8 cellular contexts compared by ENCODE assay signal in genomic region chr11:62394825-62395538, GRCh38. TPM values are rescaled to one million over a fixed set of nuclear protein-coding genes. Genes with fewer than 3 reads are reported as not detected.
A peak's percentile ranks its signal among the peaks of the same experiment; 100 is the strongest.
DNase-seq lines count a peak whose midpoint lies in the region; ATAC-seq and TF ChIP-seq lines count a peak whose summit lies in the region.

No MANE protein-coding gene starts in this region.

- H3K27me3 ChIP-seq in MM.1S (replicated peaks; ENCODE audit: insufficient read depth, low read length) (no peaks in the 10 kb centered on the region), RWPE2 (ENCODE audit: insufficient read depth, poor library complexity, severe bottlenecking) (no peaks in the 10 kb centered on the region), adrenal gland (no peaks in the 10 kb centered on the region), neuron (ENCODE audit: insufficient read depth, low read length) (no peaks in the 10 kb centered on the region)

- no peak overlapping the region for H3K9ac ChIP-seq in MM.1S (ENCODE audit: low read length)

- no peak overlapping the region for H2AFZ ChIP-seq in MM.1S (ENCODE audit: low read length)
- peak overlapping the region; percentile 12 for H2AFZ ChIP-seq in neuron (ENCODE audit: low read depth, low read length)

- in situ Hi-C loops in G401 (cut with HindIII; ENCODE audit: low sequenced_read_pairs) = no loop called here

- ATAC-seq in RWPE2 (ENCODE audit: low read depth) (peak; percentile 83), GM21576 (IDR thresholded peaks at IDR 0.05; ENCODE audit: unreplicated experiment) (no peak)

- DNase-seq in G401 (ENCODE audit: low spot score) (peak; percentile 97), MM.1S (peak; percentile 80), RWPE2 (ENCODE audit: low spot score) (peak; percentile 86), adrenal gland (peak; percentile 76 to 93 (median 81)), glomerular visceral epithelial cell (ENCODE audit: extremely low spot score) (peak; percentile 79), NK-92 (lab: John Stamatoyannopoulos, UW; ENCODE audit: unreplicated experiment) (no peak)

- no peak overlapping the region for H3K27ac ChIP-seq in MM.1S (ENCODE audit: low read length)
- peak overlapping the region; percentile 39 for H3K27ac ChIP-seq in RWPE2 (ENCODE audit: poor library complexity, severe bottlenecking)
- H3K27ac ChIP-seq in adrenal gland = peak overlapping the region in 4 of 5 donors; percentile 18 to 82 (median 57)

- H3K4me3 ChIP-seq in MM.1S (ENCODE audit: low read length) = no peak overlapping the region
- peak overlapping the region; percentile 23 for H3K4me3 ChIP-seq in RWPE2 (ENCODE audit: severe bottlenecking)
- peak overlapping the region in 1 of 4 donors; percentile 51 for H3K4me3 ChIP-seq in adrenal gland
- no peak overlapping the region for H3K4me3 ChIP-seq in neuron (ENCODE audit: low read length)

- H3F3A ChIP-seq in MM.1S (ENCODE audit: insufficient read depth, low read length) = no peaks in the 10 kb centered on the region; the same call in 1 of the 2 replicates

- no peaks in the 10 kb centered on the region for H3K9me2 ChIP-seq in MM.1S (replicated peaks; ENCODE audit: insufficient read depth, low read length)

- H4K20me1 ChIP-seq in MM.1S (ENCODE audit: insufficient read depth, low read length) = no peaks in the 10 kb centered on the region

- TF ChIP-seq POLR2A in adrenal gland (IDR thresholded peaks at IDR 0.05) = no peak

- H3K36me3 ChIP-seq in MM.1S (replicated peaks; ENCODE audit: insufficient read depth, low read length) = no peaks in the 10 kb centered on the region
- H3K36me3 ChIP-seq in RWPE2 (ENCODE audit: low read depth) = no peaks in the 10 kb centered on the region
- no peaks in the 10 kb centered on the region for H3K36me3 ChIP-seq in adrenal gland (replicated peaks in 1 of 2)
- no peaks in the 10 kb centered on the region for H3K36me3 ChIP-seq in neuron (ENCODE audit: insufficient read depth, low read length)

- intact Hi-C loops in adrenal gland (cut with DNase I) = no loop called here

- no peaks in the 10 kb centered on the region for H3K79me2 ChIP-seq in MM.1S (ENCODE audit: low read length)

- no peaks in the 10 kb centered on the region for H3K4me1 ChIP-seq in MM.1S (ENCODE audit: low read length)
- H3K4me1 ChIP-seq in RWPE2 (ENCODE audit: insufficient read depth, poor library complexity, severe bottlenecking) = peaks cover 9% of the 10 kb centered on the region
- H3K4me1 ChIP-seq in adrenal gland (replicated peaks in 1 of 2) = peaks cover 0 to 23% of the 10 kb centered on the region in 2 donors
- peaks cover 4% of the 10 kb centered on the region for H3K4me1 ChIP-seq in neuron (ENCODE audit: insufficient read depth, low read length)

- no peak overlapping the region for H3K4me2 ChIP-seq in MM.1S (ENCODE audit: low read depth, low read length)

- WGBS in adrenal gland, 4 donors = 2 to 12% (median 9%) methylated on average over 14 of the region's 14 CpGs

- TF ChIP-seq CTCF in MM.1S (IDR thresholded peaks at IDR 0.05; ENCODE audit: low read length) (peak; percentile 70), RWPE2 (IDR thresholded peaks at IDR 0.05; ENCODE audit: poor library complexity, severe bottlenecking) (peak; percentile 80), adrenal gland (IDR thresholded peaks at IDR 0.05) (peak; percentile 65 to 79 (median 74))

- no peaks in the 10 kb centered on the region for H3K9me3 ChIP-seq in MM.1S (replicated peaks; ENCODE audit: insufficient read depth, low read length)
- H3K9me3 ChIP-seq in RWPE2 (ENCODE audit: severe bottlenecking) = no peaks in the 10 kb centered on the region
- H3K9me3 ChIP-seq in adrenal gland (replicated peaks in 1 of 3) = no peaks in the 10 kb centered on the region
- no peaks in the 10 kb centered on the region for H3K9me3 ChIP-seq in neuron (ENCODE audit: low read length)

RNA-seq across cellular contexts. Expression of gene SCGB1A1, which starts 23.9 kb away (rescaled TPM):
- total RNA-seq in G401 (2014; rRNA removed; shearing (Covaris generic)) = not detected in 2 replicates
- total RNA-seq in adrenal gland = 1 to 10 TPM in 2 of 8 donors, not detected in 6; 1.7 to 3.1 TPM
- 1 to 10 TPM in 1 of 3 donors, not detected in 2; 1.5 TPM for polyA plus RNA-seq in adrenal gland

RNA-seq across cellular contexts. Expression of gene ASRGL1, which starts 57.7 kb away (rescaled TPM):
- 26.6 and 28.1 TPM in 2 replicates for total RNA-seq in G401 (2014; rRNA removed; shearing (Covaris generic))
- 10 to 100 TPM in 1 of 8 donors, 1 to 10 TPM in 6, under 1 TPM in 1; 0.48 to 17.2 (median 5.9) TPM for total RNA-seq in adrenal gland
- 1 to 10 TPM; 3.6 to 6.8 (median 4.0) TPM for polyA plus RNA-seq in adrenal gland
